14 cellular contexts compared by ENCODE assay signal in the genomic region with DNA sequence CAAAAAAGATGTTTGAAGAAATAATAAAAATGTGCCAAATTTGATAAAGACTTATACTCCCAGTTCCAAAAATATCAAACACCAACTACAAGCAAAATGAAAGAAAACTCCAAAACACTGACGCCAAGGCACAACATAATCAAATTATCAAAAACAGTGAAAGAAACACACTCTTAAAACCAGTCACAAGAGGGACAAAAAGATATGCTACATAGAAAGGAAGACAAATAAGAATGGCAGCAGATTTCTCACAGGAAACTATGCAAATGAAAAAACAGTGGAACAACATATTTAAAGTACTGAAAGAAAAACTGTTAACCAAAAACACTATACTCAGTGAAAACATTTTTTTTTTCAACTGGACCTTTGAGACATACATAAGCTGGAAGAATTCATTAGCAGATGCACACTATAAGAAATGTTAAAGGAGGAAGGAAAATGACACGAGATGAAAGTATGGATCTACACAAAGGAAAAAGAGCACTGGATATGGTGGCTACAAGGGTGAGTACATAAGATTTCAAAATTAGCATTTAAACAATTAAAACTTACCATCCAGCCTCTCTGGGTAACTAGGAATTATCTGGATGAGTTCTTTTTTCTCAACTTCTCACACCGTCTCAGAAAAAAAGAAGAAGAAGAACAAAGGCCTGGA.
DNase-seq lines count a peak whose midpoint lies in the region; ATAC-seq and TF ChIP-seq lines count a peak whose summit lies in the region.
"Had no signal": no experiment of that assay in that cellular context is flagged by ENCODE, and none has a peak within 500 bp of the region (broad histone marks: within the 10 kb centered on the region; RNA-seq: fewer than 3 reads in every experiment).

No MANE protein-coding gene starts in this region.

- peaks cover 28% of the 10 kb centered on the region for H3K9me3 Mint-ChIP-seq in activated T-helper 17 cell treated with anti-CD3 and anti-CD28 coated beads, Interleukin-2, amount 50 U/mL, for 72 hours

- no peaks in the 10 kb centered on the region for H3K9me3 ChIP-seq in fibroblast of lung (ENCODE audit: control insufficient read depth, insufficient read depth, low read depth, low read length)

- H3K36me3 ChIP-seq in fibroblast of lung (ENCODE audit: control insufficient read depth, insufficient read depth, low read length) = no peaks in the 10 kb centered on the region
- H3K36me3 ChIP-seq: lower lobe of right lung had no signal

- H4K20me1 ChIP-seq in fibroblast of lung (ENCODE audit: control insufficient read depth, extremely low read depth, insufficient read depth, low read length) = no peaks in the 10 kb centered on the region

- H3K4me2 ChIP-seq in fibroblast of lung (ENCODE audit: extremely low read depth, insufficient read depth, low read length) = no peak overlapping the region

- H2AFZ ChIP-seq in fibroblast of lung (ENCODE audit: low read length) = no peak overlapping the region

- H3K4me1 Mint-ChIP-seq in activated T-helper 17 cell treated with anti-CD3 and anti-CD28 coated beads, Interleukin-2, amount 50 U/mL, for 72 hours = no peaks in the 10 kb centered on the region

- no peaks in the 10 kb centered on the region for H3K79me2 ChIP-seq in fibroblast of lung (ENCODE audit: control insufficient read depth, insufficient read depth, low read length)

- H3K4me1 ChIP-seq in fibroblast of lung (ENCODE audit: control insufficient read depth, extremely low read depth, insufficient read depth, low read length) = no peaks in the 10 kb centered on the region
- H3K4me1 ChIP-seq: lower lobe of right lung had no signal

- TF ChIP-seq CTCF in fibroblast of lung (conservative IDR thresholded peaks at IDR 0.05 in 1 of 2, IDR thresholded peaks at IDR 0.05 in 1 of 2; ENCODE audit: low read depth in 1 of 2, low read length in 2 of 2) = no peak

- H3K4me3 ChIP-seq in fibroblast of lung (replicated peaks in 1 of 4; ENCODE audit: control extremely low read depth in 1 of 4, insufficient read depth in 1 of 4, low read depth in 3 of 4, low read length in 4 of 4) = no peak overlapping the region
- H3K4me3 ChIP-seq: lower lobe of right lung had no signal

- no peak overlapping the region for H3K27ac Mint-ChIP-seq in activated T-helper 17 cell treated with anti-CD3 and anti-CD28 coated beads, Interleukin-2, amount 50 U/mL, for 72 hours
- H3K27ac Mint-ChIP-seq: activated naive CD4-positive, alpha-beta T cell treated with anti-CD3 and anti-CD28 coated beads for 36 hours; dendritic cell treated with granulocyte-macrophage colony-stimulating factor and Interleukin-4, amounts not matched to agents 40 ng/mL and 50 ng/mL, for 4 days had no signal

- H3K9ac ChIP-seq in fibroblast of lung (ENCODE audit: insufficient read depth, low read length) = no peak overlapping the region

- H3K27ac ChIP-seq in fibroblast of lung (ENCODE audit: insufficient read depth, low read length) (no peak overlapping the region), substantia nigra (ENCODE audit: low read depth, low read length, poor library complexity, severe bottlenecking) (no peak overlapping the region)
- H3K27ac ChIP-seq: lower lobe of right lung had no signal

- H3K27me3 Mint-ChIP-seq in activated T-helper 17 cell treated with anti-CD3 and anti-CD28 coated beads, Interleukin-2, amount 50 U/mL, for 72 hours = no peaks in the 10 kb centered on the region
- H3K27me3 Mint-ChIP-seq: dendritic cell treated with granulocyte-macrophage colony-stimulating factor and Interleukin-4, amounts not matched to agents 40 ng/mL and 50 ng/mL, for 4 days had no signal

- peaks cover 56% of the 10 kb centered on the region for H3K36me3 Mint-ChIP-seq in activated T-helper 17 cell treated with anti-CD3 and anti-CD28 coated beads, Interleukin-2, amount 50 U/mL, for 72 hours (ENCODE audit: low read depth)

- H3K27me3 ChIP-seq in fibroblast of lung (ENCODE audit: control insufficient read depth, insufficient read depth, low read length) = no peaks in the 10 kb centered on the region

- in situ Hi-C loops in Caki2 (cut with HindIII; ENCODE audit: low pct_unique_long_range_greater_than_20kb, low sequenced_read_pairs) = no loop called here

- H3K4me3 Mint-ChIP-seq in activated T-helper 17 cell treated with anti-CD3 and anti-CD28 coated beads, Interleukin-2, amount 50 U/mL, for 72 hours = no peak overlapping the region
- H3K4me3 Mint-ChIP-seq: activated naive CD4-positive, alpha-beta T cell treated with anti-CD3 and anti-CD28 coated beads for 36 hours; dendritic cell treated with granulocyte-macrophage colony-stimulating factor and Interleukin-4, amounts not matched to agents 40 ng/mL and 50 ng/mL, for 4 days had no signal

- no peak for ATAC-seq in GM18517 (IDR thresholded peaks at IDR 0.05; ENCODE audit: unreplicated experiment)
- no peak for ATAC-seq in activated T-helper 17 cell treated with anti-CD3 and anti-CD28 coated beads, Interleukin-2, amount 50 U/mL, for 72 hours (replicated peaks)
- ATAC-seq: lower lobe of right lung, SK-N-SH treated with all-trans-retinoic acid at 6 μM for 48 hours had no signal

- DNase-seq in Caki2 (ENCODE audit: low read depth) (peak; percentile 18), M059J (ENCODE audit: low read depth) (peak; percentile 17), RKO (ENCODE audit: low spot score) (peak; percentile 45), fibroblast of lung (ENCODE audit: low read depth in 2 of 2) (peak; percentile 24 to 39), substantia nigra (lab: John Stamatoyannopoulos, UW) (no peak), cerebellum (ENCODE audit: low spot score) (no peak)
- DNase-seq: activated CD4-positive, alpha-beta T cell treated with anti-CD3 and anti-CD28 coated beads for 48 hours; activated naive CD4-positive, alpha-beta T cell treated with anti-CD3 and anti-CD28 coated beads for 36 hours; lower lobe of right lung; stimulated activated CD4-positive, alpha-beta T cell treated with anti-CD3 and anti-CD28 coated beads, Interleukin-15, amount 100 ng/mL, for 24 hours had no signal

Comparison
In these comparisons a context has a peak if more than half of its experiments do, and no peak if none do; other contexts are left out.
1. DNase-seq: peak in Caki2 (single experiment), M059J (single experiment), RKO (single experiment) and fibroblast of lung (2 of 2); none in substantia nigra (0 of 49) and cerebellum (single experiment).